ENCODE assay signal across 13 cellular contexts in genomic region chr22:44936201-44936600, GRCh38.
A peak's percentile ranks its signal among the peaks of the same experiment; 100 is the strongest.
DNase-seq lines count a peak whose midpoint lies in the region; ATAC-seq and TF ChIP-seq lines count a peak whose summit lies in the region.
"Had no signal": no experiment of that assay in that cellular context is flagged by ENCODE, and none has a peak within 500 bp of the region (broad histone marks: within the 10 kb centered on the region; RNA-seq: fewer than 3 reads in every experiment).

No MANE protein-coding gene starts in this region.

- H2AFZ ChIP-seq in smooth muscle cell (ENCODE audit: low read depth): no peak overlapping the region

- no peaks in the 10 kb centered on the region for H3K9me3 ChIP-seq in smooth muscle cell (replicated peaks; ENCODE audit: low read depth)
- H3K9me3 ChIP-seq: HAP-1 had no signal

- no peaks in the 10 kb centered on the region for H3K36me3 ChIP-seq in smooth muscle cell (ENCODE audit: low read depth)
- H3K36me3 ChIP-seq: HAP-1 had no signal

- no peaks in the 10 kb centered on the region for H3F3A ChIP-seq in smooth muscle cell (ENCODE audit: low read depth)

- DNase-seq in dorsolateral prefrontal cortex (no peak), left ventricle myocardium superior (peak; percentile 41), substantia nigra (lab: John Stamatoyannopoulos, UW) (peak in 1 of 49 donors; percentile 8), NCI-H774 (lab: John Stamatoyannopoulos, UW) (no peak), smooth muscle cell (lab: John Stamatoyannopoulos, UW; ENCODE audit: unreplicated experiment) (no peak)
- DNase-seq: CD4-positive, alpha-beta memory T cell; DMS79; GOT3 had no signal

- intact Hi-C loops in dorsolateral prefrontal cortex (cut with DNase I): no loop called here
- intact Hi-C loops in left ventricle myocardium superior (cut with micrococcal nuclease): no loop called here

- no peaks in the 10 kb centered on the region for H3K79me2 ChIP-seq in smooth muscle cell (ENCODE audit: low read depth)

- H3K27ac ChIP-seq in angular gyrus (ENCODE audit: low read depth, low read length): peak overlapping the region; percentile 69
- H3K27ac ChIP-seq in dorsolateral prefrontal cortex: peak overlapping the region in 49 of 59 donors; percentile 17 to 89 (median 69)
- peak overlapping the region; percentile 10 for H3K27ac ChIP-seq in substantia nigra (ENCODE audit: low read depth, low read length, poor library complexity, severe bottlenecking)
- no peak overlapping the region for H3K27ac ChIP-seq in smooth muscle cell (ENCODE audit: low read depth)
- H3K27ac ChIP-seq: C4-2B had no signal

- no peaks in the 10 kb centered on the region for H3K27me3 ChIP-seq in dorsolateral prefrontal cortex
- H3K27me3 ChIP-seq in smooth muscle cell (ENCODE audit: low read depth): no peaks in the 10 kb centered on the region

- H3K4me2 ChIP-seq in smooth muscle cell: no peak overlapping the region

- no peaks in the 10 kb centered on the region for H3K4me1 ChIP-seq in smooth muscle cell (ENCODE audit: low read depth)

- H4K20me1 ChIP-seq in smooth muscle cell (ENCODE audit: low read depth): no peaks in the 10 kb centered on the region

- TF ChIP-seq CTCF in dorsolateral prefrontal cortex (IDR thresholded peaks at IDR 0.05 in 54 of 56, conservative IDR thresholded peaks at IDR 0.05 in 2 of 56; ENCODE audit: low read depth in 1 of 56, partially characterized antibody in 56 of 56) (no peak), smooth muscle cell (IDR thresholded peaks at IDR 0.05; ENCODE audit: borderline replicate concordance, insufficient read depth, poor library complexity, severe bottlenecking) (no peak)

- H3K4me3 ChIP-seq in dorsolateral prefrontal cortex: peak overlapping the region in 1 of 59 donors; percentile 39
- H3K4me3 ChIP-seq in smooth muscle cell: no peak overlapping the region
- H3K4me3 ChIP-seq: GM12878, HAP-1 had no signal

- 94% methylated on average over 16 of the region's 16 CpGs for WGBS in smooth muscle cell (ENCODE audit: low lambda C conversion rate)

- ATAC-seq in left ventricle myocardium superior (peak; percentile 34), GM21390 (IDR thresholded peaks at IDR 0.05; ENCODE audit: unreplicated experiment) (no peak)
- ATAC-seq: GM12878 had no signal

- no peak overlapping the region for H3K9ac ChIP-seq in smooth muscle cell (ENCODE audit: low read depth)
